In the genomic region with DNA sequence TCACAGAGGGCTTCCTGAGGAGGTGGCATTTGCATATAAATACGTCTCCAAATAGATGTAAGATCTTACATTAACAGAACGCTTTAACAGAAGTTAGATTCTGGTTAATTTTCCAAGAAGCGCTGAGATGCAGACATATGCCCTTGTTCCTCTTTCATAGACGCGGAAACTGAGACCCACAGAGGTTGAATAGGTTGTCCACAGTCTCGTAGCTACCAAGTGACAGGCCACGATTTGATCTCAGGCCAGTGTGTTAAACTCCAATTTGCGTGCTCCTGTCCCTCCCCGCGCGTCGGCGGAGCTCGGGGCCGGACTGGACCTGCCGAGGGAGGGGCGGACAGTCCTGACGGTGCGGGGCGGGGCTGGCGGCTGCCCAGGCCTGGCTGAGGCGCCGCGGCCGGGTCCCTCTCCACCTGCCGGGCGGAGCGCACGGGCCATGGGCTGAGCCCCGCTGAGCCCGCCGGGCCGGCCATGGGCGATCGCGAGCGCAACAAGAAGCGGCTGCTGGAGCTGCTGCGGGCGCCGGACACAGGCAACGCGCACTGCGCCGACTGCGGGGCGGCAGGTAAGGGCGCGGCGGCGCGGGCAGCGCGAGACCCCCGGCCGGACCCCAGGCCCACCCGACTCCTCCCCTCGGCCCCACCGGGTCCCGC, we compare ENCODE assay signal across 8 cellular contexts. TPM values are rescaled to one million over a fixed set of nuclear protein-coding genes. Genes with fewer than 3 reads are reported as not detected.
DNase-seq lines count a peak whose midpoint lies in the region; ATAC-seq and TF ChIP-seq lines count a peak whose summit lies in the region.

ADAP2 (plus strand) TSS at position 402 of the 653 bp plus-strand sequence; CDS start at position 472, 70 bp downstream.

- peaks cover 9 to 19% (median 15%) of the 10 kb centered on the region in 3 donors for H3K4me1 Mint-ChIP-seq in CD8-positive, alpha-beta memory T cell
- H3K4me1 Mint-ChIP-seq in WTC11 (peaks cover 20% of the 10 kb centered on the region), neural crest cell (peaks cover 21% of the 10 kb centered on the region)

- H3K36me3 ChIP-seq in CD8-positive, alpha-beta memory T cell (ENCODE audit: insufficient read depth, low read length), result no peaks in the 10 kb centered on the region

- H3K27me3 ChIP-seq in CD8-positive, alpha-beta memory T cell (ENCODE audit: insufficient read depth, low read length, poor library complexity, severe bottlenecking), result peaks cover 11% of the 10 kb centered on the region

- H3K4me1 ChIP-seq in CD8-positive, alpha-beta memory T cell (ENCODE audit: insufficient read depth, low read length), result no peaks in the 10 kb centered on the region

- H3K36me3 Mint-ChIP-seq in CD8-positive, alpha-beta memory T cell, result no peaks in the 10 kb centered on the region
- H3K36me3 Mint-ChIP-seq in WTC11 (no peaks in the 10 kb centered on the region), neural crest cell (ENCODE audit: low read depth) (no peaks in the 10 kb centered on the region)

- no peak within 1 kb of the TSS for H3K27ac ChIP-seq in CD8-positive, alpha-beta memory T cell (ENCODE audit: low read depth, low read length)

- ATAC-seq in WTC11, result peak; percentile 85
- no peak for ATAC-seq in HG02588 (IDR thresholded peaks at IDR 0.05; ENCODE audit: unreplicated experiment)

- CTCF ChIA-PET in CD8-positive, alpha-beta memory T cell (lab: Charles Lee), result no interaction called here
- CTCF ChIA-PET in WTC11 (lab: Charles Lee), result interaction anchor here (1.1 kb wide), 1 partner anchor 87 kb away, joined by 3 read pairs; no protein-coding TSS in a partner anchor

- H3K27ac Mint-ChIP-seq in CD8-positive, alpha-beta memory T cell, result peak within 1 kb of the TSS in 1 of 8 donors; percentile 16
- H3K27ac Mint-ChIP-seq in WTC11 (no peak within 1 kb of the TSS), neural crest cell (ENCODE audit: unreplicated experiment) (no peak within 1 kb of the TSS)

- peak within 1 kb of the TSS; percentile 20 to 79 (median 68) for H3K4me3 Mint-ChIP-seq in CD8-positive, alpha-beta memory T cell
- H3K4me3 Mint-ChIP-seq in WTC11, result peak within 1 kb of the TSS; percentile 74
- H3K4me3 Mint-ChIP-seq in neural crest cell, result peak within 1 kb of the TSS; percentile 75

- no peaks in the 10 kb centered on the region for H3K9me3 Mint-ChIP-seq in CD8-positive, alpha-beta memory T cell
- H3K9me3 Mint-ChIP-seq in WTC11 (no peaks in the 10 kb centered on the region), neural crest cell (no peaks in the 10 kb centered on the region)

- no peak for DNase-seq in CD8-positive, alpha-beta memory T cell
- DNase-seq in HT-29 (ENCODE audit: low spot score) (peak; percentile 32), WTC11 (ENCODE audit: low spot score) (peak; percentile 68), globus pallidus (ENCODE audit: low spot score) (peak; percentile 37), neural crest cell (ENCODE audit: low read depth, low spot score) (peak; percentile 8), A172 (ENCODE audit: low spot score) (no peak), cerebellar nuclear complex (lab: John Stamatoyannopoulos, UW) (no peak)

- H3K27me3 Mint-ChIP-seq in CD8-positive, alpha-beta memory T cell, result peaks cover 46 to 47% of the 10 kb centered on the region in 2 donors
- peaks cover 71% of the 10 kb centered on the region for H3K27me3 Mint-ChIP-seq in WTC11 (ENCODE audit: low read depth)
- peaks cover 80% of the 10 kb centered on the region for H3K27me3 Mint-ChIP-seq in neural crest cell (ENCODE audit: low read depth)

- POLR2A ChIA-PET in CD8-positive, alpha-beta memory T cell (lab: Charles Lee), result no interaction called here
- POLR2A ChIA-PET in WTC11 (lab: Charles Lee), result interaction anchor here (0.6 to 0.7 kb wide), 4 partner anchors 15 to 345 kb away, joined by 3 to 4 read pairs (median 3); no protein-coding TSS in a partner anchor

- no peak within 1 kb of the TSS for H3K4me3 ChIP-seq in CD8-positive, alpha-beta memory T cell (ENCODE audit: low read length)

- H3K9me3 ChIP-seq in CD8-positive, alpha-beta memory T cell (ENCODE audit: low read length), result no peaks in the 10 kb centered on the region

- TF ChIP-seq CTCF in WTC11 (IDR thresholded peaks at IDR 0.05), result no peak
- no peak for TF ChIP-seq CTCF in neural crest cell (conservative IDR thresholded peaks at IDR 0.05)

TF ChIP-seq in WTC11, 78 proteins besides CTCF, POLR2A, EP300 and RAD21 (continues in another document):
- no peak for TF ChIP-seq ZNF512 (CRISPR knock-in tag; IDR thresholded peaks at IDR 0.05; ENCODE audit: borderline replicate concordance)
- no peak for TF ChIP-seq NFYB (CRISPR knock-in tag; conservative IDR thresholded peaks at IDR 0.05; ENCODE audit: low read depth)
- TF ChIP-seq ZBTB43 (CRISPR knock-in tag; IDR thresholded peaks at IDR 0.05), result no peak
- TF ChIP-seq, protein P1, sequence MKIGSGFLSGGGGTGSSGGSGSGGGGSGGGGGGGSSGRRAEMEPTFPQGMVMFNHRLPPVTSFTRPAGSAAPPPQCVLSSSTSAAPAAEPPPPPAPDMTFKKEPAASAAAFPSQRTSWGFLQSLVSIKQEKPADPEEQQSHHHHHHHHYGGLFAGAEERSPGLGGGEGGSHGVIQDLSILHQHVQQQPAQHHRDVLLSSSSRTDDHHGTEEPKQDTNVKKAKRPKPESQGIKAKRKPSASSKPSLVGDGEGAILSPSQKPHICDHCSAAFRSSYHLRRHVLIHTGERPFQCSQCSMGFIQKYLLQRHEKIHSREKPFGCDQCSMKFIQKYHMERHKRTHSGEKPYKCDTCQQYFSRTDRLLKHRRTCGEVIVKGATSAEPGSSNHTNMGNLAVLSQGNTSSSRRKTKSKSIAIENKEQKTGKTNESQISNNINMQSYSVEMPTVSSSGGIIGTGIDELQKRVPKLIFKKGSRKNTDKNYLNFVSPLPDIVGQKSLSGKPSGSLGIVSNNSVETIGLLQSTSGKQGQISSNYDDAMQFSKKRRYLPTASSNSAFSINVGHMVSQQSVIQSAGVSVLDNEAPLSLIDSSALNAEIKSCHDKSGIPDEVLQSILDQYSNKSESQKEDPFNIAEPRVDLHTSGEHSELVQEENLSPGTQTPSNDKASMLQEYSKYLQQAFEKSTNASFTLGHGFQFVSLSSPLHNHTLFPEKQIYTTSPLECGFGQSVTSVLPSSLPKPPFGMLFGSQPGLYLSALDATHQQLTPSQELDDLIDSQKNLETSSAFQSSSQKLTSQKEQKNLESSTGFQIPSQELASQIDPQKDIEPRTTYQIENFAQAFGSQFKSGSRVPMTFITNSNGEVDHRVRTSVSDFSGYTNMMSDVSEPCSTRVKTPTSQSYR (CRISPR knock-in tag; IDR thresholded peaks at IDR 0.05), result no peak
- no peak for TF ChIP-seq ZNF219 (CRISPR knock-in tag; IDR thresholded peaks at IDR 0.05; ENCODE audit: borderline replicate concordance)
- TF ChIP-seq STAT6 (CRISPR knock-in tag; conservative IDR thresholded peaks at IDR 0.05; ENCODE audit: low read depth), result no peak
- TF ChIP-seq, protein P2, sequence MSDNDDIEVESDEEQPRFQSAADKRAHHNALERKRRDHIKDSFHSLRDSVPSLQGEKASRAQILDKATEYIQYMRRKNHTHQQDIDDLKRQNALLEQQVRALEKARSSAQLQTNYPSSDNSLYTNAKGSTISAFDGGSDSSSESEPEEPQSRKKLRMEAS (CRISPR knock-in tag; IDR thresholded peaks at IDR 0.05), result no peak
- TF ChIP-seq ESRRA (CRISPR knock-in tag; IDR thresholded peaks at IDR 0.05; ENCODE audit: borderline replicate concordance), result no peak

RNA-seq across cellular contexts. Expression of gene ADAP2, which starts in this region (rescaled TPM):
- total RNA-seq in CD8-positive, alpha-beta memory T cell, result 1 to 10 TPM; 1.7 to 2.3 TPM
- not detected for polyA plus RNA-seq in CD8-positive, alpha-beta memory T cell
- total RNA-seq in HT-29 (2014; rRNA removed; shearing (Covaris generic)), result 0.08 TPM in 1 of 2 replicates, not detected in the other
- total RNA-seq in WTC11 (2021), result 0.69 to 1.7 TPM (median 1.2 TPM) in 3 replicates
- 1.7 and 2.2 TPM in 2 replicates for total RNA-seq in neural crest cell
- 2.0 and 3.2 TPM in 2 replicates for total RNA-seq in A172 (2014; rRNA removed; shearing (Covaris generic))

Comparison
In these comparisons a context has a peak if more than half of its experiments do, and no peak if none do; other contexts are left out.
1. Peak in DNase-seq in HT-29; RNA of the gene not detected or under 1 TPM.
2. DNase-seq: peak in WTC11 (single experiment), globus pallidus (single experiment) and neural crest cell (single experiment); none in CD8-positive, alpha-beta memory T cell (0 of 5), A172 (single experiment) and cerebellar nuclear complex (0 of 2).
3. Peak in every context shown above with its lines, with median percentiles within 50 percentile points of each other: H3K4me3 Mint-ChIP-seq.